In genomic region chr22:22839570-22840314, GRCh38 we compare ENCODE assay signal across 1 cellular context.
TF ChIP-seq lines count a peak whose summit lies in the region.

No MANE protein-coding gene starts in this region.

TF ChIP-seq in K562, 482 proteins besides CTCF, POLR2A, EP300 and RAD21 (continued from another document):
- TF ChIP-seq ARID4B (CRISPR knock-in tag; IDR thresholded peaks at IDR 0.05) = no peak
- no peak for TF ChIP-seq ID3 (CRISPR knock-in tag; IDR thresholded peaks at IDR 0.05)
- TF ChIP-seq ID3 (tag; IDR thresholded peaks at IDR 0.05) = no peak
- TF ChIP-seq FOXP1 (CRISPR knock-in tag; IDR thresholded peaks at IDR 0.05) = no peak
- no peak for TF ChIP-seq POLR2AphosphoS5 (IDR thresholded peaks at IDR 0.05; ENCODE audit: control insufficient read depth, insufficient read depth, low read depth, low read length)
- TF ChIP-seq SIX5 (IDR thresholded peaks at IDR 0.05; ENCODE audit: borderline replicate concordance in 1 of 2, insufficient read depth in 1 of 2, low read depth in 1 of 2, low read length in 2 of 2) = no peak
- no peak for TF ChIP-seq TAF7 (tag; IDR thresholded peaks at IDR 0.05)
- no peak for TF ChIP-seq CXXC5 (CRISPR knock-in tag; IDR thresholded peaks at IDR 0.05)
- no peak for TF ChIP-seq LARP7 (IDR thresholded peaks at IDR 0.05)
- no peak for TF ChIP-seq DDX20 (tag; IDR thresholded peaks at IDR 0.05; ENCODE audit: low read depth)
- no peak for TF ChIP-seq ZNF174 (CRISPR knock-in tag; IDR thresholded peaks at IDR 0.05)
- no peak for TF ChIP-seq PHB (CRISPR knock-in tag; IDR thresholded peaks at IDR 0.05)
- TF ChIP-seq USF2 (CRISPR knock-in tag; IDR thresholded peaks at IDR 0.05) = 0 out of 2 replicates have a peak, but pooled peaks have one; percentile 1
- no peak for TF ChIP-seq E2F3 (CRISPR knock-in tag; IDR thresholded peaks at IDR 0.05)
- no peak for TF ChIP-seq POLR2AphosphoS2 (IDR thresholded peaks at IDR 0.05; ENCODE audit: low read length)
- TF ChIP-seq RNF2 (IDR thresholded peaks at IDR 0.05) = no peak
- no peak for TF ChIP-seq MAZ (CRISPR knock-in tag; conservative IDR thresholded peaks at IDR 0.05 in 1 of 2, IDR thresholded peaks at IDR 0.05 in 1 of 2)
- TF ChIP-seq ZFP30 (CRISPR knock-in tag; IDR thresholded peaks at IDR 0.05; ENCODE audit: borderline replicate concordance) = no peak
- no peak for TF ChIP-seq MYC (IDR thresholded peaks at IDR 0.05; ENCODE audit: low read depth, low read length)
- no peak for TF ChIP-seq MYC (CRISPR knock-in tag; IDR thresholded peaks at IDR 0.05; ENCODE audit: borderline replicate concordance, low read depth)
- TF ChIP-seq MTA3 (IDR thresholded peaks at IDR 0.05; ENCODE audit: borderline replicate concordance) = no peak
- TF ChIP-seq CCNT2 (IDR thresholded peaks at IDR 0.05; ENCODE audit: borderline replicate concordance, extremely low read depth, insufficient read length, low read depth, low read length) = no peak
- no peak for TF ChIP-seq ESRRB (CRISPR knock-in tag; IDR thresholded peaks at IDR 0.05; ENCODE audit: borderline replicate concordance)
- no peak for TF ChIP-seq ZNF778 (CRISPR knock-in tag; IDR thresholded peaks at IDR 0.05)
- TF ChIP-seq TEAD2 (tag; IDR thresholded peaks at IDR 0.05) = no peak
- TF ChIP-seq STAT5A (IDR thresholded peaks at IDR 0.05; ENCODE audit: borderline replicate concordance, low read length) = 0 out of 2 replicates have a peak, but pooled peaks have one; percentile 26
- no peak for TF ChIP-seq MYNN (IDR thresholded peaks at IDR 0.05)
- 0 out of 2 replicates have a peak, but pooled peaks have one; percentile 67 for TF ChIP-seq MYNN (CRISPR knock-in tag; IDR thresholded peaks at IDR 0.05)
- TF ChIP-seq CEBPB (tag; IDR thresholded peaks at IDR 0.05) = no peak
- no peak for TF ChIP-seq BDP1 (IDR thresholded peaks at IDR 0.05; ENCODE audit: insufficient read depth, insufficient read length)
- peak; percentile 74; the same call in 1 of the 2 replicates for TF ChIP-seq TGIF2 (CRISPR knock-in tag; IDR thresholded peaks at IDR 0.05)
- TF ChIP-seq PHF20 (IDR thresholded peaks at IDR 0.05; ENCODE audit: partially characterized antibody) = no peak
- TF ChIP-seq XRCC5 (IDR thresholded peaks at IDR 0.05; ENCODE audit: low read depth, low read length) = no peak
- TF ChIP-seq NFIC (IDR thresholded peaks at IDR 0.05) = no peak
- TF ChIP-seq MCM5 (IDR thresholded peaks at IDR 0.05; ENCODE audit: low read depth) = no peak
- TF ChIP-seq ZNF224 (CRISPR knock-in tag; IDR thresholded peaks at IDR 0.05) = peak; percentile 47; the same call in 1 of the 2 replicates
- TF ChIP-seq BMI1 (IDR thresholded peaks at IDR 0.05; ENCODE audit: low read length) = no peak
